24 cellular contexts compared by ENCODE assay signal in the genomic region with DNA sequence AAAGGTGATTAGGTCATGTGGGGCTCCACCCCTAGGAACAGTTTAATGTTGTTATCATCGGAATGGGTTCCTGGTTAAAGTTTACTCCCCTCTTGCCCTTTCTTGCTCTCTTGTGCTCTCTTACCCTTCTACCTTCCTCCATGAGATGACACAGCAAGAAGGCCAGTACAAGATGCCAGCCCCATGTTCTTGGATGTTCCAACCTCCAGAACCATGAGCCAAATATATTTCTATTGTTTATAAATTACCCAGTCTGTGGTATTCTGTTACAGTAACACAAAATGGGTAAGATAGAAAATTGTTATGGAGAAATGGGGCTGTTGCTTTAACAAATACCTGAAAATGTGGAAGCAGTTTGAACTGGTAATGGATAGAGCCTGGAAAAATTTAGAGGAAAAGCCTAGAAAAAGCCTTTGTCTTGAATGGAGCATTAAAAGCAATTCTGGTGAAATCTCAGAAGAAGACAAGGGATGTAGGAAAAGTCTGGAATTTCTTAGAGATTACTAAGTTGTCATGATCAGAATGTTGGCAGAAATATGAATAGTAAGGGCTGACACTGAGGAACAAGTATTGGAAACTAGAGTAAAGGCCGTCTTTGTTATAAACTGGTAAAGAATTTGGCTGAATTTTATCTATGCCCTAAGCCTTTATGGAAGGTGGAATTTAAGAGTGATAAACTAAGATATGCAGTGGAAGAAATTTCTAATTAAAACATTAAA. TPM values are rescaled to one million over a fixed set of nuclear protein-coding genes. Genes with fewer than 3 reads are reported as not detected.
DNase-seq lines count a peak whose midpoint lies in the region; ATAC-seq and TF ChIP-seq lines count a peak whose summit lies in the region.
"Had no signal": no experiment of that assay in that cellular context is flagged by ENCODE, and none has a peak within 500 bp of the region (broad histone marks: within the 10 kb centered on the region; RNA-seq: fewer than 3 reads in every experiment).

No MANE protein-coding gene starts in this region.

- intact Hi-C loops in vagina (cut with DNase I), result no loop called here
- intact Hi-C loops in lower leg skin (cut with DNase I; ENCODE audit: low total_unique reads), result no loop called here

- no peak overlapping the region for H3K4me3 Mint-ChIP-seq in mesothelial cell of epicardium
- H3K4me3 Mint-ChIP-seq: activated naive CD4-positive, alpha-beta T cell treated with anti-CD3 and anti-CD28 coated beads for 36 hours; memory B cell; natural killer cell treated with Interleukin-12 subunit alpha and Interleukin-12 subunit beta and Interleukin-15 and Interleukin-18, amount 100 ng/mL, for 72 hours; T-helper 17 cell had no signal

- H3K27ac Mint-ChIP-seq in mesothelial cell of epicardium, result peak overlapping the region; percentile 2
- H3K27ac Mint-ChIP-seq: activated naive CD4-positive, alpha-beta T cell treated with anti-CD3 and anti-CD28 coated beads for 36 hours; memory B cell; natural killer cell treated with Interleukin-12 subunit alpha and Interleukin-12 subunit beta and Interleukin-15 and Interleukin-18, amount 100 ng/mL, for 72 hours; T-helper 17 cell had no signal

- peak overlapping the region; percentile 29; the same call in 1 of the 2 replicates for H3K9ac ChIP-seq in GM23248
- H3K9ac ChIP-seq: KMS-11 had no signal

- H3K27ac ChIP-seq in GM23248 (peak overlapping the region; percentile 75), vagina (no peak overlapping the region)
- H3K27ac ChIP-seq: brain microvascular endothelial cell, epithelial cell of prostate, KMS-11, WERI-Rb-1 had no signal

- H3K4me1 Mint-ChIP-seq in mesothelial cell of epicardium, result no peaks in the 10 kb centered on the region
- H3K4me1 Mint-ChIP-seq: memory B cell had no signal

- WGBS in GM23248 (ENCODE audit: low coverage in 1 of 2, low lambda C conversion rate in 2 of 2, missing lambda C conversion rate in 2 of 2), 2 experiments, result 44 to 50% methylated on average over 2 of the region's 2 CpGs
- WGBS in lower leg skin, 2 donors, result 63 to 64% methylated on average over 2 of the region's 2 CpGs

- peak overlapping the region; percentile 52 for H2AFZ ChIP-seq in GM23248

- H3K79me2 ChIP-seq in GM23248 (ENCODE audit: insufficient read depth), result no peaks in the 10 kb centered on the region

- H3K36me3 ChIP-seq in GM23248 (ENCODE audit: low read depth), result no peaks in the 10 kb centered on the region
- H3K36me3 ChIP-seq in vagina, result no peaks in the 10 kb centered on the region
- H3K36me3 ChIP-seq: brain microvascular endothelial cell, HAP-1, WERI-Rb-1 had no signal

- H3K9me3 ChIP-seq in GM23248 (ENCODE audit: low read depth), result no peaks in the 10 kb centered on the region
- H3K9me3 ChIP-seq in vagina, result no peaks in the 10 kb centered on the region
- H3K9me3 ChIP-seq: HAP-1 had no signal

- peak overlapping the region; percentile 47 for H3K4me2 ChIP-seq in GM23248 (ENCODE audit: unreplicated experiment)
- H3K4me2 ChIP-seq: KMS-11 had no signal

- no peaks in the 10 kb centered on the region for H3K9me2 ChIP-seq in GM23248 (ENCODE audit: insufficient read depth)

- H3K27me3 Mint-ChIP-seq in mesothelial cell of epicardium (ENCODE audit: low read depth), result no peaks in the 10 kb centered on the region

- ATAC-seq in HG02840 (IDR thresholded peaks at IDR 0.05; ENCODE audit: low FRiP score, unreplicated experiment), result no peak
- ATAC-seq: natural killer cell treated with Interleukin-12 subunit alpha and Interleukin-12 subunit beta and Interleukin-15 and Interleukin-18, amount 100 ng/mL, for 72 hours; T-helper 17 cell had no signal

- no peaks in the 10 kb centered on the region for H3K9me3 Mint-ChIP-seq in mesothelial cell of epicardium
- H3K9me3 Mint-ChIP-seq: activated naive CD4-positive, alpha-beta T cell treated with anti-CD3 and anti-CD28 coated beads for 36 hours; memory B cell; natural killer cell treated with Interleukin-12 subunit alpha and Interleukin-12 subunit beta and Interleukin-15 and Interleukin-18, amount 100 ng/mL, for 72 hours had no signal

- CTCF ChIA-PET in AG04449 (lab: Yijun Ruan, JAX), result interaction anchor here (1.7 kb wide), 1 partner anchor 14 kb away, joined by 5 read pairs; no protein-coding TSS in a partner anchor

- POLR2A ChIA-PET in AG04449 (lab: Yijun Ruan, JAX), result interaction anchor here (0.9 kb wide), 1 partner anchor 41 kb away, joined by 3 read pairs; no protein-coding TSS in a partner anchor

- peak; percentile 58 for DNase-seq in AG04449 (ENCODE audit: low read depth, low spot score)
- peak; percentile 79 for DNase-seq in GM23248
- DNase-seq in choroid plexus epithelial cell (ENCODE audit: low read depth), result peak; percentile 29
- DNase-seq in mesothelial cell of epicardium (ENCODE audit: low spot score in 2 of 2, unreplicated experiment in 2 of 2), result no peak
- DNase-seq in vagina (ENCODE audit: extremely low spot score in 2 of 2), result no peak
- no peak for DNase-seq in lower leg skin (ENCODE audit: low spot score in 2 of 2)
- no peak for DNase-seq in H4 (ENCODE audit: low spot score)
- DNase-seq: activated CD4-positive, alpha-beta T cell treated with anti-CD3 and anti-CD28 coated beads, Interleukin-2, amount 50 U/mL, for 48 hours; activated naive CD4-positive, alpha-beta T cell treated with anti-CD3 and anti-CD28 coated beads for 36 hours; brain microvascular endothelial cell; DND-41; kidney; NCI-H2081 treated with DMSO at 0.1 percent for 48 hours; NCI-H526; SIG-M5; stimulated activated CD4-positive, alpha-beta T cell treated with anti-CD3 and anti-CD28 coated beads, Interleukin-4, amount 100 ng/mL, for 4 hours; T-helper 17 cell; WERI-Rb-1 had no signal

- H3K27me3 ChIP-seq in GM23248 (replicated peaks; ENCODE audit: insufficient read depth) (no peaks in the 10 kb centered on the region), vagina (no peaks in the 10 kb centered on the region)
- H3K27me3 ChIP-seq: brain microvascular endothelial cell had no signal

- H3K4me3 ChIP-seq in AG04449 (ENCODE audit: low read depth, low read length) (no peak overlapping the region), GM23248 (no peak overlapping the region), choroid plexus epithelial cell (ENCODE audit: low read depth, low read length) (no peak overlapping the region), vagina (no peak overlapping the region), lower leg skin (ENCODE audit: low read depth, poor library complexity, severe bottlenecking) (no peak overlapping the region)
- H3K4me3 ChIP-seq: HAP-1 had no signal

- TF ChIP-seq POLR2A in vagina (IDR thresholded peaks at IDR 0.05) (no peak), lower leg skin (IDR thresholded peaks at IDR 0.05) (no peak)

- peaks cover 31% of the 10 kb centered on the region for H3F3A ChIP-seq in GM23248 (ENCODE audit: insufficient read depth)

- TF ChIP-seq CTCF in AG04449 (IDR thresholded peaks at IDR 0.05; ENCODE audit: insufficient read depth, low read length, missing control alignments), result no peak
- no peak for TF ChIP-seq CTCF in choroid plexus epithelial cell (conservative IDR thresholded peaks at IDR 0.05; ENCODE audit: low read depth, low read length)
- no peak for TF ChIP-seq CTCF in mesothelial cell of epicardium (IDR thresholded peaks at IDR 0.05; ENCODE audit: unreplicated experiment)
- no peak for TF ChIP-seq CTCF in vagina (IDR thresholded peaks at IDR 0.05)
- TF ChIP-seq CTCF in lower leg skin (IDR thresholded peaks at IDR 0.05), result no peak

- no peaks in the 10 kb centered on the region for H3K36me3 Mint-ChIP-seq in mesothelial cell of epicardium
- H3K36me3 Mint-ChIP-seq: memory B cell; natural killer cell treated with Interleukin-12 subunit alpha and Interleukin-12 subunit beta and Interleukin-15 and Interleukin-18, amount 100 ng/mL, for 72 hours had no signal

- H4K20me1 ChIP-seq in GM23248 (ENCODE audit: insufficient read depth), result no peaks in the 10 kb centered on the region

- in situ Hi-C loops in GM23248 (cut with MboI), result loop anchor here (10.0 kb wide), 1 partner anchor 65 kb away; no protein-coding TSS in a partner anchor

- H3K4me1 ChIP-seq in GM23248 (ENCODE audit: insufficient read depth) (peaks cover 41% of the 10 kb centered on the region), vagina (no peaks in the 10 kb centered on the region)
- H3K4me1 ChIP-seq: HAP-1 had no signal

RNA-seq across cellular contexts. Expression of gene TSC22D1, which starts 53.5 kb away (rescaled TPM):
- 59.2 and 60.6 TPM in 2 replicates for total RNA-seq in GM23248 (2014; rRNA removed; shearing (Covaris generic))
- 30.5 and 31.3 TPM in 2 replicates for polyA plus RNA-seq in GM23248 (2016; fragmentation: Nextera tagmentation; extraction: Ambion mirVana)
- total RNA-seq in mesothelial cell of epicardium (98.8 to 103 TPM (median 99.5 TPM) in 3 replicates), vagina (117 TPM), lower leg skin (10 to 100 TPM; 60.0 to 78.8 (median 69.3) TPM)
- total RNA-seq in H4 (2014; rRNA removed; shearing (Covaris generic)), result 30.1 and 35.9 TPM in 2 replicates

Comparison
In these comparisons a context has a peak if more than half of its experiments do, and no peak if none do; other contexts are left out.
1. DNase-seq: peak in AG04449 (single experiment), GM23248 (single experiment) and choroid plexus epithelial cell (single experiment); none in mesothelial cell of epicardium (0 of 2), vagina (0 of 2), lower leg skin (0 of 2) and H4 (single experiment).